Comparison of ENCODE assay signal across 13 cellular contexts in the genomic region with DNA sequence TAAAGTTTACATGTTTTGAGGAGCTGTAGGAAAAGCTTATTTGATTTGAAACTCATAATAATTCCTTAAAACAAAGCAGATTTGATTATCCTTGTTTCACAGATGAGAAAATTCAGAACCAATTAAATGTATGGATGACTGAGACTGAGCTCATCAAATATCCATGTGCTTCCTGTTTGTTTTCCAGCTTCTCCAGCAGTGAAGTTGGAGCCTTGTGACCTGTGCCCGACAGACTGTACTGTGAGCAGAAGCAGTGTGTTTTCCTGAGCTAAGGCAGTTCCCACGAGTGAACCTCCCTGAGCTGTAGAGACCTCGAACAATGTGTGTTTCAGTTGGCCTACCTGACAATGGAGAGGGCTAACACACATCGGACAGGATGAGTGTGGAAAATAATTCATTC.
A peak's percentile ranks its signal among the peaks of the same experiment; 100 is the strongest.
DNase-seq lines count a peak whose midpoint lies in the region; ATAC-seq, FAIRE-seq and TF ChIP-seq lines count a peak whose summit lies in the region.
"Had no signal": no experiment of that assay in that cellular context is flagged by ENCODE, and none has a peak within 500 bp of the region (broad histone marks: within the 10 kb centered on the region; RNA-seq: fewer than 3 reads in every experiment).

No MANE protein-coding gene starts in this region.

- no peaks in the 10 kb centered on the region for H3K9me3 ChIP-seq in IMR-90 (ENCODE audit: control insufficient read depth, insufficient read depth, low read length)
- H3K9me3 ChIP-seq in H1 (ENCODE audit: insufficient read depth in 2 of 2, low read depth in 1 of 2, low read length in 1 of 2): no peaks in the 10 kb centered on the region
- no peaks in the 10 kb centered on the region for H3K9me3 ChIP-seq in mesenchymal stem cell (ENCODE audit: control insufficient read depth, low read length)
- H3K9me3 ChIP-seq in prostate gland: no peaks in the 10 kb centered on the region
- H3K9me3 ChIP-seq: A549 had no signal

- 56% methylated on average over 4 of the region's 4 CpGs; no CpG with 5 or more reads in 1 of the 2 experiments for WGBS in IMR-90 (ENCODE audit: extremely low coverage in 2 of 2, insufficient read length in 1 of 2), 2 experiments
- 91% methylated on average over 4 of the region's 4 CpGs; no CpG with 5 or more reads in 1 of the 2 experiments for WGBS in H1 (ENCODE audit: extremely low coverage in 1 of 2, insufficient coverage in 1 of 2, insufficient read length in 1 of 2, insufficient replicate concordance in 2 of 2, low coverage in 1 of 2, low lambda C conversion rate in 2 of 2, missing lambda C conversion rate in 1 of 2), 2 experiments
- 57% methylated on average over 4 of the region's 4 CpGs for WGBS in mesenchymal stem cell
- 82% methylated on average over 4 of the region's 4 CpGs for WGBS in prostate gland

- TF ChIP-seq RAD21 in IMR-90 (IDR thresholded peaks at IDR 0.05; ENCODE audit: low read length) (no peak), H1 (IDR thresholded peaks at IDR 0.05 in 1 of 2, conservative IDR thresholded peaks at IDR 0.05 in 1 of 2; ENCODE audit: low read depth in 2 of 2, low read length in 2 of 2) (no peak)

- no peak overlapping the region for H4K91ac ChIP-seq in IMR-90 (ENCODE audit: insufficient read depth, low read depth, low read length)
- H4K91ac ChIP-seq in H1 (replicated peaks; ENCODE audit: insufficient read length, low read length): no peak overlapping the region
- H4K91ac ChIP-seq in mesenchymal stem cell (ENCODE audit: low read length): no peak overlapping the region

- H3K4me1 ChIP-seq in IMR-90 (ENCODE audit: control insufficient read depth, insufficient read depth, low read length) (peaks cover 2% of the 10 kb centered on the region; the same call in 1 of the 2 replicates), H1 (replicated peaks in 1 of 4; ENCODE audit: control insufficient read depth in 3 of 4, insufficient read depth in 4 of 4, low read length in 3 of 4) (no peaks in the 10 kb centered on the region), mesenchymal stem cell (ENCODE audit: control insufficient read depth, insufficient read depth, low read depth, low read length) (peaks cover 2% of the 10 kb centered on the region), prostate gland (replicated peaks) (no peaks in the 10 kb centered on the region)
- H3K4me1 ChIP-seq: A549 had no signal

- ATAC-seq in IMR-90 (ENCODE audit: low read depth) (peak; percentile 27; the same call in 1 of the 2 replicates), left colon (no peak)
- ATAC-seq: A549 had no signal

- H3K9ac ChIP-seq in IMR-90 (ENCODE audit: low read depth, low read length): no peak overlapping the region
- H3K9ac ChIP-seq in H1 (replicated peaks in 1 of 4; ENCODE audit: extremely low read depth in 1 of 4, low read depth in 3 of 4, low read length in 3 of 4): no peak overlapping the region; a peak in 1 of 7 replicates
- H3K9ac ChIP-seq in mesenchymal stem cell (ENCODE audit: low read length): no peak overlapping the region

- H3K36me3 ChIP-seq in IMR-90 (ENCODE audit: control insufficient read depth, insufficient read depth, low read length): no peaks in the 10 kb centered on the region
- no peaks in the 10 kb centered on the region for H3K36me3 ChIP-seq in H1 (ENCODE audit: control insufficient read depth in 2 of 4, insufficient read depth in 4 of 4, low read length in 3 of 4)
- no peaks in the 10 kb centered on the region for H3K36me3 ChIP-seq in mesenchymal stem cell (ENCODE audit: control insufficient read depth in 1 of 2, insufficient read depth in 2 of 2, low read depth in 1 of 2, low read length in 2 of 2)
- H3K36me3 ChIP-seq in prostate gland: no peaks in the 10 kb centered on the region

- peak; percentile 67 for FAIRE-seq in D721Med (lab: Jason Lieb, UNC)
- no peak for FAIRE-seq in H1 (lab: Jason Lieb, UNC)
- FAIRE-seq: A549 had no signal

- H3K79me2 ChIP-seq in H1 (ENCODE audit: control insufficient read depth in 1 of 2, insufficient read depth in 2 of 2, low read length in 2 of 2): no peaks in the 10 kb centered on the region

- DNase-seq in D721Med (ENCODE audit: insufficient read length, low spot score) (no peak), IMR-90 (peak; percentile 23), H1 (ENCODE audit: low read depth in 1 of 2, low spot score in 2 of 2) (no peak), mesenchymal stem cell (peak; percentile 9), left colon (no peak), prostate gland (ENCODE audit: low spot score) (no peak)
- DNase-seq in activated CD4-positive, alpha-beta T cell treated with anti-CD3 and anti-CD28 coated beads, Interleukin-2, amount 50 U/mL, for 1 hour: no peak
- DNase-seq: Calu3, H9, KBM-7, NCI-H146, NCI-H2081 treated with DMSO at 0.1 percent for 48 hours had no signal

- no TSS peak for BruUV-seq in IMR-90 (replicated peaks; lab: Mats Ljungman, UMichigan)

- no peaks in the 10 kb centered on the region for H3K27me3 ChIP-seq in IMR-90 (ENCODE audit: control insufficient read depth, insufficient read depth, low read length)
- no peaks in the 10 kb centered on the region for H3K27me3 ChIP-seq in H1 (replicated peaks in 1 of 4; ENCODE audit: control insufficient read depth in 3 of 4, extremely low read depth in 1 of 4, insufficient read depth in 3 of 4, low read length in 3 of 4)
- H3K27me3 ChIP-seq in mesenchymal stem cell (ENCODE audit: control insufficient read depth in 1 of 2, insufficient read depth in 1 of 2, low read length in 2 of 2): no peaks in the 10 kb centered on the region
- H3K27me3 ChIP-seq in prostate gland (replicated peaks; ENCODE audit: insufficient read depth): no peaks in the 10 kb centered on the region

- H3K9me1 ChIP-seq in IMR-90 (ENCODE audit: insufficient read depth, low read length): no peaks in the 10 kb centered on the region

- H3K4me3 ChIP-seq in IMR-90 (ENCODE audit: insufficient read depth, low read depth, low read length) (no peak overlapping the region), H1 (ENCODE audit: extremely low read depth in 1 of 4, insufficient read depth in 2 of 4, low read depth in 3 of 4, low read length in 4 of 4) (no peak overlapping the region), mesenchymal stem cell (ENCODE audit: insufficient read depth in 1 of 2, low read depth in 1 of 2, low read length in 2 of 2) (no peak overlapping the region), prostate gland (no peak overlapping the region)
- H3K4me3 ChIP-seq: A549 had no signal

- H3K23me2 ChIP-seq in H1 (ENCODE audit: low read depth, low read length): no peaks in the 10 kb centered on the region

- H3K27ac ChIP-seq in IMR-90 (ENCODE audit: insufficient read depth, low read length) (no peak overlapping the region), H1 (ENCODE audit: low read depth, low read length) (no peak overlapping the region), mesenchymal stem cell (ENCODE audit: low read length, poor library complexity, severe bottlenecking) (no peak overlapping the region), prostate gland (no peak overlapping the region)
- H3K27ac ChIP-seq: A549 had no signal

- H3K14ac ChIP-seq in IMR-90 (replicated peaks; ENCODE audit: low read depth, low read length) (no peak overlapping the region), H1 (ENCODE audit: insufficient read length) (no peak overlapping the region), mesenchymal stem cell (ENCODE audit: low read length in 2 of 2) (peak overlapping the region in 1 of 2 experiments; percentile 29)

- no peak overlapping the region for H2AFZ ChIP-seq in IMR-90 (replicated peaks; ENCODE audit: low read length, poor library complexity)
- 0 out of 2 replicates have a peak overlapping the region, but pooled peaks have one; percentile 87 for H2AFZ ChIP-seq in H1 (ENCODE audit: low read length)
- no peak overlapping the region for H2AFZ ChIP-seq in mesenchymal stem cell (ENCODE audit: low read depth, low read length)

- H3K4me2 ChIP-seq in IMR-90 (ENCODE audit: low read depth, low read length) (no peak overlapping the region), H1 (ENCODE audit: insufficient read depth in 1 of 2, low read depth in 2 of 2, low read length in 2 of 2) (no peak overlapping the region), mesenchymal stem cell (ENCODE audit: low read length, poor library complexity, severe bottlenecking) (no peak overlapping the region)
- H3K4me2 ChIP-seq: A549 had no signal

- H2BK12ac ChIP-seq in H1 (ENCODE audit: low read depth, low read length) (peak overlapping the region; percentile 86; the same call in 1 of the 2 replicates), mesenchymal stem cell (ENCODE audit: low read length in 2 of 2) (peak overlapping the region in 1 of 2 experiments; percentile 76)

- H3K18ac ChIP-seq in IMR-90 (ENCODE audit: low read depth, low read length) (no peak overlapping the region), H1 (ENCODE audit: extremely low read depth, low read length) (no peak overlapping the region), mesenchymal stem cell (ENCODE audit: low read depth in 1 of 2, low read length in 2 of 2) (peak overlapping the region in 1 of 2 experiments; percentile 80)

- in situ Hi-C loops in IMR-90 (cut with MboI; ENCODE audit: low sequenced_read_pairs): no loop called here

- no peak overlapping the region for H2BK120ac ChIP-seq in IMR-90 (ENCODE audit: low read depth, low read length)
- H2BK120ac ChIP-seq in H1 (replicated peaks; ENCODE audit: low read depth, low read length): no peak overlapping the region
- no peak overlapping the region for H2BK120ac ChIP-seq in mesenchymal stem cell (ENCODE audit: low read depth, low read length)

- TF ChIP-seq CTCF in D721Med (IDR thresholded peaks at IDR 0.05; ENCODE audit: insufficient read depth, missing control alignments) (no peak), IMR-90 (conservative IDR thresholded peaks at IDR 0.05; ENCODE audit: low read depth, low read length) (no peak), H1 (IDR thresholded peaks at IDR 0.05; ENCODE audit: control extremely low read depth in 1 of 3, insufficient read depth in 1 of 3, low read depth in 1 of 3, low read length in 3 of 3) (no peak), prostate gland (IDR thresholded peaks at IDR 0.05) (no peak)

- H2BK5ac ChIP-seq in IMR-90 (ENCODE audit: low read depth, low read length, poor library complexity, severe bottlenecking): no peak overlapping the region
- no peak overlapping the region for H2BK5ac ChIP-seq in H1 (ENCODE audit: low read depth, low read length)
- H2BK5ac ChIP-seq in mesenchymal stem cell (ENCODE audit: low read depth, low read length, poor library complexity, severe bottlenecking): no peak overlapping the region

- H3K4ac ChIP-seq in IMR-90 (ENCODE audit: low read depth, low read length): no peak overlapping the region
- no peak overlapping the region for H3K4ac ChIP-seq in H1 (replicated peaks; ENCODE audit: insufficient read length, low read depth, low read length)
- no peak overlapping the region for H3K4ac ChIP-seq in mesenchymal stem cell (ENCODE audit: low read depth in 1 of 2, low read length in 2 of 2)

- H3K79me1 ChIP-seq in IMR-90 (ENCODE audit: low read depth in 1 of 2, low read length in 2 of 2) (no peaks in the 10 kb centered on the region), H1 (ENCODE audit: low read depth, low read length) (no peaks in the 10 kb centered on the region), mesenchymal stem cell (replicated peaks; ENCODE audit: low read length, poor library complexity, severe bottlenecking) (no peaks in the 10 kb centered on the region)

- H2AK9ac ChIP-seq in IMR-90 (replicated peaks; ENCODE audit: low read depth, low read length, poor library complexity): no peak overlapping the region

- H4K8ac ChIP-seq in IMR-90 (ENCODE audit: low read depth in 2 of 2, low read length in 2 of 2) (no peak overlapping the region), H1 (ENCODE audit: extremely low read depth, insufficient read depth, low read length) (no peak overlapping the region), mesenchymal stem cell (ENCODE audit: low read length) (no peak overlapping the region)

- TF ChIP-seq POLR2A in IMR-90 (IDR thresholded peaks at IDR 0.05; ENCODE audit: low read depth, low read length) (no peak), H1 (IDR thresholded peaks at IDR 0.05; ENCODE audit: control extremely low read depth in 1 of 2, low read depth in 2 of 2, low read length in 2 of 2) (no peak), prostate gland (IDR thresholded peaks at IDR 0.05) (no peak)

- H2BK15ac ChIP-seq in IMR-90 (ENCODE audit: low read depth, low read length) (no peak overlapping the region), H1 (ENCODE audit: low read length) (peak overlapping the region; percentile 8; the same call in 1 of the 2 replicates), mesenchymal stem cell (ENCODE audit: low read depth, poor library complexity, severe bottlenecking) (no peak overlapping the region)

- H2BK20ac ChIP-seq in IMR-90 (ENCODE audit: low read depth, low read length) (no peak overlapping the region), H1 (ENCODE audit: low read length) (no peak overlapping the region)

- intact Hi-C loops in IMR-90 (cut with micrococcal nuclease): no loop called here
- intact Hi-C loops in left colon (cut with DNase I, micrococcal nuclease): no loop called here
- intact Hi-C loops in prostate gland (cut with DNase I): no loop called here

- no peak for TF ChIP-seq EP300 in H1 (IDR thresholded peaks at IDR 0.05; ENCODE audit: borderline replicate concordance in 1 of 2, low read depth in 2 of 2, low read length in 2 of 2)

- no peak overlapping the region for H2AK5ac ChIP-seq in IMR-90 (ENCODE audit: low read depth, low read length)
- no peak overlapping the region for H2AK5ac ChIP-seq in H1 (ENCODE audit: low read depth, low read length)
- no peak overlapping the region for H2AK5ac ChIP-seq in mesenchymal stem cell (ENCODE audit: low read length, severe bottlenecking)

- dilution Hi-C loops in IMR-90 (cut with HindIII; ENCODE audit: low sequenced_read_pairs, unreplicated experiment): no loop called here

- POLR2A ChIA-PET in IMR-90 (lab: Charles Lee; ENCODE audit: unreplicated experiment): no interaction called here
- POLR2A ChIA-PET in H1 (lab: Charles Lee; ENCODE audit: partially characterized antibody): no interaction called here

- CTCF ChIA-PET in IMR-90 (lab: Yijun Ruan, JAX): no interaction called here
- CTCF ChIA-PET in H1 (lab: Charles Lee; ENCODE audit: partially characterized antibody): no interaction called here

- H4K20me1 ChIP-seq in IMR-90 (ENCODE audit: insufficient read depth, low read length) (no peaks in the 10 kb centered on the region), H1 (replicated peaks in 1 of 2; ENCODE audit: control insufficient read depth in 1 of 2, insufficient read depth in 2 of 2, low read length in 2 of 2) (no peaks in the 10 kb centered on the region)

- H3K23ac ChIP-seq in IMR-90 (ENCODE audit: low read depth, low read length) (no peak overlapping the region), H1 (ENCODE audit: insufficient read length) (no peak overlapping the region), mesenchymal stem cell (ENCODE audit: low read length in 2 of 2) (no peak overlapping the region)

- no peak overlapping the region; the same call in 1 of the 2 replicates for H4K5ac ChIP-seq in IMR-90 (ENCODE audit: low read depth, low read length)
- no peak overlapping the region for H4K5ac ChIP-seq in H1 (ENCODE audit: insufficient read length, low read depth, low read length)

- no peak overlapping the region for H3K56ac ChIP-seq in IMR-90 (ENCODE audit: extremely low read depth, insufficient read depth, low read length)
- H3K56ac ChIP-seq in H1 (replicated peaks; ENCODE audit: insufficient read length, low read depth, low read length): no peak overlapping the region

Comparison
In these comparisons a context has a peak if more than half of its experiments do, and no peak if none do; other contexts are left out.
1. DNase-seq: peak in IMR-90 (single experiment) and mesenchymal stem cell (single experiment); none in D721Med (single experiment), H1 (0 of 2), activated CD4-positive, alpha-beta T cell treated with anti-CD3 and anti-CD28 coated beads, Interleukin-2, amount 50 U/mL, for 1 hour (single experiment), left colon (0 of 2) and prostate gland (single experiment).